1 cellular context compared by ENCODE assay signal in genomic region chr21:29080454-29080930, GRCh38.
A peak's percentile ranks its signal among the peaks of the same experiment; 100 is the strongest.
TF ChIP-seq lines count a peak whose summit lies in the region.

No MANE protein-coding gene starts in this region.

TF ChIP-seq in HEK293, 187 proteins besides CTCF, POLR2A, EP300 and RAD21 (continued from another document):
- TF ChIP-seq ZBTB21 (tag by site-specific recombination; IDR thresholded peaks at IDR 0.05) (peak; percentile 85), ZFHX2 (tag by site-specific recombination; conservative IDR thresholded peaks at IDR 0.05) (no peak), PRDM6 (tag by site-specific recombination; IDR thresholded peaks at IDR 0.05) (peak; percentile 56), ZNF26 (tag by site-specific recombination; IDR thresholded peaks at IDR 0.05) (no peak), ZNF121 (tag by site-specific recombination; IDR thresholded peaks at IDR 0.05) (no peak), ZNF324 (tag by site-specific recombination; IDR thresholded peaks at IDR 0.05) (0 out of 2 replicates have a peak, but pooled peaks have one; percentile 52), ZBTB6 (tag by site-specific recombination; IDR thresholded peaks at IDR 0.05) (no peak), ZNF76 (tag by site-specific recombination; IDR thresholded peaks at IDR 0.05; ENCODE audit: borderline replicate concordance, low read depth) (peak; percentile 50; the same call in 1 of the 2 replicates), ZNF585B (tag by site-specific recombination; IDR thresholded peaks at IDR 0.05) (no peak), EGR2 (tag by site-specific recombination; IDR thresholded peaks at IDR 0.05; ENCODE audit: low read depth) (no peak), ZNF610 (tag by site-specific recombination; IDR thresholded peaks at IDR 0.05; ENCODE audit: borderline replicate concordance) (no peak), ZNF664 (tag by site-specific recombination; IDR thresholded peaks at IDR 0.05) (no peak), ZNF549 (tag by site-specific recombination; IDR thresholded peaks at IDR 0.05) (no peak), ZNF155 (tag by site-specific recombination; IDR thresholded peaks at IDR 0.05) (no peak), HOXD13 (CRISPR knock-in tag; IDR thresholded peaks at IDR 0.05; ENCODE audit: borderline replicate concordance) (no peak), RBAK (tag by site-specific recombination; IDR thresholded peaks at IDR 0.05) (no peak), ZNF214 (tag by site-specific recombination; IDR thresholded peaks at IDR 0.05; ENCODE audit: borderline replicate concordance) (no peak), ZNF658 (tag by site-specific recombination; IDR thresholded peaks at IDR 0.05) (no peak), BCL6B (tag by site-specific recombination; IDR thresholded peaks at IDR 0.05) (no peak), SALL2 (tag by site-specific recombination; IDR thresholded peaks at IDR 0.05; ENCODE audit: borderline replicate concordance) (no peak), ZNF138 (tag by site-specific recombination; IDR thresholded peaks at IDR 0.05; ENCODE audit: borderline replicate concordance) (no peak), ZNF404 (tag by site-specific recombination; IDR thresholded peaks at IDR 0.05) (no peak), ZNF514 (tag by site-specific recombination; IDR thresholded peaks at IDR 0.05) (no peak), ZNF16 (tag by site-specific recombination; IDR thresholded peaks at IDR 0.05; ENCODE audit: low read depth) (no peak), ZNF148 (tag by site-specific recombination; IDR thresholded peaks at IDR 0.05; ENCODE audit: borderline replicate concordance) (no peak), ZNF175 (tag by site-specific recombination; IDR thresholded peaks at IDR 0.05) (no peak), FEZF1 (tag by site-specific recombination; IDR thresholded peaks at IDR 0.05) (no peak), ZNF169 (tag by site-specific recombination; IDR thresholded peaks at IDR 0.05) (no peak), ZNF423 (tag by site-specific recombination; IDR thresholded peaks at IDR 0.05) (no peak), ZNF792 (tag by site-specific recombination; IDR thresholded peaks at IDR 0.05) (no peak), ZNF704 (tag by site-specific recombination; IDR thresholded peaks at IDR 0.05) (no peak), ZNF548 (tag by site-specific recombination; IDR thresholded peaks at IDR 0.05) (no peak), ZBTB17 (tag by site-specific recombination; IDR thresholded peaks at IDR 0.05) (peak; percentile 59), MEIS1 (CRISPR knock-in tag; IDR thresholded peaks at IDR 0.05; ENCODE audit: borderline replicate concordance) (no peak), ZNF354C (tag by site-specific recombination; IDR thresholded peaks at IDR 0.05; ENCODE audit: borderline replicate concordance, low read depth) (no peak)
